ENCODE assay signal across 16 cellular contexts in the genomic region with DNA sequence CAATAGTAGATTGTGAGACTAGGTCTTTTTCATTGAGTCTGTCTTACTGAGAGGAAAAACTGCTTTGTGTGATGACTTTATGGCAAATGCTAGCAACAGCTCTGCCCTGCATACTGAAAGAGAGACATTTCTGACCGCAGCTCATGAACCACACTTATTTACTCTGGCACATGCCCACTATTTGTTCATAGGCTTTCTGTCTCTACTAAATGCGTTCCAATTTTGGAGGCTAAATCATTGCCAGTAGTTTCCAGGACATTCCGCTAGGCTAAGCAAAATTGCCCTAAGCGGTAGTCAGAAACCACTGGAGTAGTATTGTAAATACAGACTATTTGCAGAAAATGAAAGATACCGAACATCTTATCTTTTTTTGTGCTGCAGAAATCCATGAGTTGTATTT. TPM values are rescaled to one million over a fixed set of nuclear protein-coding genes. Genes with fewer than 3 reads are reported as not detected.
DNase-seq lines count a peak whose midpoint lies in the region; ATAC-seq and TF ChIP-seq lines count a peak whose summit lies in the region.
"Had no signal": no experiment of that assay in that cellular context is flagged by ENCODE, and none has a peak within 500 bp of the region (broad histone marks: within the 10 kb centered on the region; RNA-seq: fewer than 3 reads in every experiment).

No MANE protein-coding gene starts in this region.

- H3K9me3 ChIP-seq in endocrine pancreas (ENCODE audit: control insufficient read depth, low read length) (no peaks in the 10 kb centered on the region), WERI-Rb-1 (ENCODE audit: severe bottlenecking) (no peaks in the 10 kb centered on the region)
- H3K9me3 ChIP-seq: uterus had no signal

- no peaks in the 10 kb centered on the region for H3K9me3 Mint-ChIP-seq in osteocyte (ENCODE audit: unreplicated experiment)
- H3K9me3 Mint-ChIP-seq: CD4-positive, alpha-beta memory T cell had no signal

- DNase-seq in EH (ENCODE audit: low read depth): peak; percentile 7
- DNase-seq in NCI-H774 (lab: John Stamatoyannopoulos, UW): peak; percentile 25
- no peak for DNase-seq in osteocyte (ENCODE audit: extremely low spot score, unreplicated experiment)
- no peak for DNase-seq in WERI-Rb-1
- no peak for DNase-seq in pons (ENCODE audit: low spot score)
- DNase-seq: CD4-positive, alpha-beta memory T cell; effector CD4-positive, alpha-beta T cell; NK-92 treated with Interleukin-12 subunit alpha and Interleukin-12 subunit beta, amount 100 ng/mL, for 24 hours; uterus had no signal

- peaks cover 4% of the 10 kb centered on the region for H3K4me1 ChIP-seq in endocrine pancreas (ENCODE audit: control insufficient read depth, insufficient read depth, low read length)
- H3K4me1 ChIP-seq: uterus had no signal

- H3K4me1 Mint-ChIP-seq in osteocyte (ENCODE audit: unreplicated experiment): peaks cover 39% of the 10 kb centered on the region
- H3K4me1 Mint-ChIP-seq: CD4-positive, alpha-beta memory T cell had no signal

- H3K4me3 ChIP-seq in endocrine pancreas (ENCODE audit: control insufficient read depth, insufficient read depth, low read length) (peak overlapping the region; percentile 50), WERI-Rb-1 (ENCODE audit: low read depth, low read length) (no peak overlapping the region)
- H3K4me3 ChIP-seq: uterus had no signal

- H3K36me3 ChIP-seq in endocrine pancreas (ENCODE audit: control insufficient read depth, insufficient read depth, low read length) (no peaks in the 10 kb centered on the region), WERI-Rb-1 (no peaks in the 10 kb centered on the region)
- H3K36me3 ChIP-seq: uterus had no signal

- ATAC-seq in HG03565 (IDR thresholded peaks at IDR 0.05; ENCODE audit: unreplicated experiment) (no peak), HG03342 (IDR thresholded peaks at IDR 0.05; ENCODE audit: unreplicated experiment) (no peak)

- H3K27me3 ChIP-seq in endocrine pancreas (ENCODE audit: control insufficient read depth, insufficient read depth, low read length): no peaks in the 10 kb centered on the region
- H3K27me3 ChIP-seq in WERI-Rb-1 (ENCODE audit: insufficient read depth, low read depth, severe bottlenecking): no peaks in the 10 kb centered on the region
- H3K27me3 ChIP-seq: uterus had no signal

- no peaks in the 10 kb centered on the region for H3K27me3 Mint-ChIP-seq in osteocyte (ENCODE audit: unreplicated experiment)

- H3K36me3 Mint-ChIP-seq in osteocyte (ENCODE audit: unreplicated experiment): no peaks in the 10 kb centered on the region
- H3K36me3 Mint-ChIP-seq: activated naive CD8-positive, alpha-beta T cell; CD4-positive, alpha-beta memory T cell had no signal

- TF ChIP-seq CTCF in osteocyte (IDR thresholded peaks at IDR 0.05) (no peak), WERI-Rb-1 (IDR thresholded peaks at IDR 0.05; ENCODE audit: low read depth, low read length) (no peak)

- H3K4me3 Mint-ChIP-seq in osteocyte (ENCODE audit: unreplicated experiment): no peak overlapping the region
- H3K4me3 Mint-ChIP-seq: activated naive CD8-positive, alpha-beta T cell; CD4-positive, alpha-beta memory T cell had no signal

- peak overlapping the region; percentile 84 for H3K27ac Mint-ChIP-seq in osteocyte (ENCODE audit: unreplicated experiment)
- H3K27ac Mint-ChIP-seq: activated naive CD8-positive, alpha-beta T cell; CD4-positive, alpha-beta memory T cell had no signal

- H3K27ac ChIP-seq in WERI-Rb-1: no peak overlapping the region
- H3K27ac ChIP-seq: uterus had no signal

- H3K9ac ChIP-seq in endocrine pancreas (ENCODE audit: control insufficient read depth, insufficient read depth, low read length): no peak overlapping the region

RNA-seq across cellular contexts. Expression of a gene that starts 55.6 kb away (rescaled TPM):
- 0.94 and 1.5 TPM in 2 replicates for total RNA-seq in osteocyte
- total RNA-seq: activated CD8-positive, alpha-beta memory T cell treated with anti-CD3 and anti-CD28 coated beads for 36 hours; CD4-positive, alpha-beta memory T cell; skeletal muscle tissue; T-helper 1 cell treated with Interleukin-12 subunit alpha and Interleukin-12 subunit beta and Interleukin-4 antibody, amounts not matched to agents 30 ng/mL and 1 ng/mL, for 36 hours had no signal

Comparison
In these comparisons a context has a peak if more than half of its experiments do, and no peak if none do; other contexts are left out.
1. DNase-seq: peak in EH (single experiment) and NCI-H774 (single experiment); none in osteocyte (single experiment), WERI-Rb-1 (single experiment) and pons (single experiment).